ENCODE assay signal across 20 cellular contexts in the genomic region with DNA sequence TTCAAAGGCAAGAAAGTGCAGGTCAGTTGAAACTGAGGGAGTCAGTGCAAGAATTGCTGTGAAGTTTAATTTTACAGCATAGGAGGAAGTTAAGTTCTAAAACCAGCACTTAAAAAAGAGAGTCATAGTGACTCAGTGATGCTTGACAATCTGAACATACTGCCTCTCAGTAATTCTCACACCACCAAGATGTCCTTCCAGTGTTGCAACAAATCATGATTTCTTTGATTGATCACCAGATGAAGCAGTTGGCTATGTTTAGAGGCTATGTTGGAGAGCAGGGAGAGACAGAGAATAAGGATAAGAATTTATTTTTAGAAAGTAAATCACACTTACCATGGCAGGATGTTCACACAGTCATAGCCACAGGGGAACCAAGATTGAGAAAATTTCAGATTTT. TPM values are rescaled to one million over a fixed set of nuclear protein-coding genes. Genes with fewer than 3 reads are reported as not detected.
DNase-seq lines count a peak whose midpoint lies in the region; ATAC-seq, FAIRE-seq and TF ChIP-seq lines count a peak whose summit lies in the region.
"Had no signal": no experiment of that assay in that cellular context is flagged by ENCODE, and none has a peak within 500 bp of the region (broad histone marks: within the 10 kb centered on the region; RNA-seq: fewer than 3 reads in every experiment).

No MANE protein-coding gene starts in this region.

- no TSS peak for BruUV-seq in Caco-2 (replicated peaks; lab: Mats Ljungman, UMichigan)

- CTCF ChIA-PET in Caco-2 (lab: Charles Lee): no interaction called here

- H3K4me3 ChIP-seq in BLaER1 treated with 17β-estradiol and CSF1 and Interleukin-3, amounts not matched to agents 10 nM and 100 nM: no peak overlapping the region
- H3K4me3 ChIP-seq in Caco-2 (ENCODE audit: low read depth, low read length): no peak overlapping the region
- H3K4me3 ChIP-seq in effector memory CD4-positive, alpha-beta T cell (ENCODE audit: insufficient read depth, low read depth, low read length, poor library complexity, severe bottlenecking): no peak overlapping the region
- H3K4me3 ChIP-seq: suprapubic skin had no signal

- POLR2A ChIA-PET in Caco-2 (lab: Charles Lee): no interaction called here

- no peak overlapping the region for H3K9ac ChIP-seq in BLaER1 treated with 17β-estradiol and CSF1 and Interleukin-3, amounts not matched to agents 10 nM and 100 nM

- peaks cover 0 to under 1% (median 0%) of the 10 kb centered on the region in 11 experiments; a peak in 1 of 22 replicates for H4K20me1 ChIP-seq in BLaER1 treated with 17β-estradiol and CSF1 and Interleukin-3, amounts not matched to agents 10 nM and 100 nM

- H3K36me3 Mint-ChIP-seq in T-helper 17 cell (ENCODE audit: low read depth): peaks cover 2% of the 10 kb centered on the region
- H3K36me3 Mint-ChIP-seq in memory B cell: no peaks in the 10 kb centered on the region
- H3K36me3 Mint-ChIP-seq in Caco-2 (ENCODE audit: insufficient read depth, unreplicated experiment): peaks cover 25% of the 10 kb centered on the region
- H3K36me3 Mint-ChIP-seq: mesothelial cell of epicardium had no signal

- no peak for DNase-seq in GM19239 (ENCODE audit: insufficient read length, low spot score)
- no peak for DNase-seq in T-helper 17 cell
- no peak for DNase-seq in memory B cell (ENCODE audit: low spot score in 2 of 2)
- no peak for DNase-seq in midbrain (lab: John Stamatoyannopoulos, UW)
- no peak for DNase-seq in SKM-1 (lab: John Stamatoyannopoulos, UW; ENCODE audit: unreplicated experiment)
- no peak for DNase-seq in Caco-2
- DNase-seq in effector memory CD4-positive, alpha-beta T cell: no peak
- DNase-seq: activated CD8-positive, alpha-beta T cell treated with anti-CD3 and anti-CD28 coated beads, Interleukin-2, amount 10 ng/mL, durations not matched to agents 7 days and 5 days; anterior cingulate cortex; DND-41; H9; Karpas-422; NCI-H1930; NCI-H748 treated with DMSO at 0.1 percent for 48 hours; T1000 had no signal

- H3K27ac ChIP-seq in BLaER1 treated with 17β-estradiol and CSF1 and Interleukin-3, amounts not matched to agents 10 nM and 100 nM: peak overlapping the region in 1 of 11 experiments; percentile 30; a peak in 2 of 22 replicates
- H3K27ac ChIP-seq in effector memory CD4-positive, alpha-beta T cell (ENCODE audit: insufficient read depth, low read length, poor library complexity, severe bottlenecking): no peak overlapping the region
- H3K27ac ChIP-seq: suprapubic skin had no signal

- H3K4me2 ChIP-seq in BLaER1 treated with 17β-estradiol and CSF1 and Interleukin-3, amounts not matched to agents 10 nM and 100 nM: peak overlapping the region; percentile 11 to 55 (median 42); a peak in 21 of 22 replicates

- H3K4me1 Mint-ChIP-seq in T-helper 17 cell: peaks cover 10% of the 10 kb centered on the region
- peaks cover 15% of the 10 kb centered on the region for H3K4me1 Mint-ChIP-seq in memory B cell
- peaks cover 22% of the 10 kb centered on the region for H3K4me1 Mint-ChIP-seq in Caco-2 (ENCODE audit: low read depth, unreplicated experiment)

- no peak for ATAC-seq in T-helper 17 cell
- ATAC-seq in memory B cell (ENCODE audit: low read depth): peak; percentile 52
- ATAC-seq: activated CD8-positive, alpha-beta T cell treated with anti-CD3 and anti-CD28 coated beads, Interleukin-2, amount 10 ng/mL, durations not matched to agents 7 days and 5 days; Right ventricle myocardium inferior had no signal

- H3K9me3 ChIP-seq in BLaER1 treated with 17β-estradiol and CSF1 and Interleukin-3, amounts not matched to agents 10 nM and 100 nM (replicated peaks in 1 of 11): peaks cover 0 to 16% (median 5%) of the 10 kb centered on the region in 11 experiments; a peak in 11 of 22 replicates
- H3K9me3 ChIP-seq in T-helper 17 cell (ENCODE audit: control insufficient read depth, low read length, poor library complexity, severe bottlenecking) (no peaks in the 10 kb centered on the region), Caco-2 (no peaks in the 10 kb centered on the region)
- no peaks in the 10 kb centered on the region for H3K9me3 ChIP-seq in effector memory CD4-positive, alpha-beta T cell (ENCODE audit: control insufficient read depth, low read length)
- H3K9me3 ChIP-seq: suprapubic skin had no signal

- no peaks in the 10 kb centered on the region for H3K36me3 ChIP-seq in BLaER1 treated with 17β-estradiol and CSF1 and Interleukin-3, amounts not matched to agents 10 nM and 100 nM
- peaks cover 2% of the 10 kb centered on the region; the same call in 1 of the 2 replicates for H3K36me3 ChIP-seq in Caco-2 (ENCODE audit: control insufficient read depth, insufficient read depth, low read length)
- no peaks in the 10 kb centered on the region for H3K36me3 ChIP-seq in effector memory CD4-positive, alpha-beta T cell (ENCODE audit: control insufficient read depth, insufficient read depth, low read length)
- H3K36me3 ChIP-seq: suprapubic skin had no signal

- peaks cover 15 to 31% (median 22%) of the 10 kb centered on the region in 10 experiments for H3K4me1 ChIP-seq in BLaER1 treated with 17β-estradiol and CSF1 and Interleukin-3, amounts not matched to agents 10 nM and 100 nM
- H3K4me1 ChIP-seq in Caco-2: peaks cover 21% of the 10 kb centered on the region
- no peaks in the 10 kb centered on the region for H3K4me1 ChIP-seq in effector memory CD4-positive, alpha-beta T cell (ENCODE audit: control insufficient read depth, insufficient read depth, low read length, poor library complexity, severe bottlenecking)

- H3K27me3 Mint-ChIP-seq in T-helper 17 cell: peaks cover 6% of the 10 kb centered on the region
- H3K27me3 Mint-ChIP-seq in memory B cell: peaks cover 2% of the 10 kb centered on the region
- H3K27me3 Mint-ChIP-seq in Caco-2 (ENCODE audit: insufficient read depth, unreplicated experiment): no peaks in the 10 kb centered on the region

- H3K27me3 ChIP-seq in BLaER1 treated with 17β-estradiol and CSF1 and Interleukin-3, amounts not matched to agents 10 nM and 100 nM: peaks cover 0 to 26% (median 18%) of the 10 kb centered on the region in 11 experiments; a peak in 20 of 22 replicates
- H3K27me3 ChIP-seq in Caco-2 (replicated peaks; ENCODE audit: control insufficient read depth, insufficient read depth, low read length): no peaks in the 10 kb centered on the region
- H3K27me3 ChIP-seq in effector memory CD4-positive, alpha-beta T cell (replicated peaks; ENCODE audit: control insufficient read depth, insufficient read depth, low read length, poor library complexity, severe bottlenecking): no peaks in the 10 kb centered on the region
- H3K27me3 ChIP-seq: suprapubic skin had no signal

- TF ChIP-seq CTCF in Caco-2 (IDR thresholded peaks at IDR 0.05; ENCODE audit: insufficient read depth in 1 of 2, low read depth in 1 of 2, low read length in 1 of 2, severe bottlenecking in 1 of 2, unreplicated experiment in 1 of 2): no peak

- H3K9me3 Mint-ChIP-seq in memory B cell: peaks cover 2% of the 10 kb centered on the region
- H3K9me3 Mint-ChIP-seq in Caco-2 (ENCODE audit: unreplicated experiment): no peaks in the 10 kb centered on the region
- H3K9me3 Mint-ChIP-seq: H9, mesothelial cell of epicardium had no signal

- peak; percentile 35 for FAIRE-seq in GM19239 (lab: Jason Lieb, UNC)

- H3K27ac Mint-ChIP-seq in T-helper 17 cell (peak overlapping the region; percentile 29), memory B cell (no peak overlapping the region), Caco-2 (ENCODE audit: unreplicated experiment) (no peak overlapping the region)
- H3K27ac Mint-ChIP-seq: activated CD8-positive, alpha-beta T cell treated with anti-CD3 and anti-CD28 coated beads, Interleukin-2, amount 10 ng/mL, durations not matched to agents 7 days and 5 days; dendritic cell treated with granulocyte-macrophage colony-stimulating factor and Interleukin-4, amounts not matched to agents 40 ng/mL and 50 ng/mL, for 4 days; H9; mesothelial cell of epicardium had no signal

- H3K4me3 Mint-ChIP-seq in T-helper 17 cell: no peak overlapping the region
- no peak overlapping the region for H3K4me3 Mint-ChIP-seq in memory B cell
- no peak overlapping the region for H3K4me3 Mint-ChIP-seq in Caco-2 (ENCODE audit: unreplicated experiment)
- H3K4me3 Mint-ChIP-seq: activated CD8-positive, alpha-beta T cell treated with anti-CD3 and anti-CD28 coated beads, Interleukin-2, amount 10 ng/mL, durations not matched to agents 7 days and 5 days; dendritic cell treated with granulocyte-macrophage colony-stimulating factor and Interleukin-4, amounts not matched to agents 40 ng/mL and 50 ng/mL, for 4 days; H9; mesothelial cell of epicardium had no signal

- intact Hi-C loops in Caco-2 (cut with micrococcal nuclease; ENCODE audit: unreplicated experiment): no loop called here

RNA-seq across cellular contexts. Expression of a gene that starts 13.2 kb away (rescaled TPM):
- total RNA-seq in T-helper 17 cell (1 to 10 TPM; 4.3 to 9.5 TPM), Caco-2 (2022) (62.0 and 62.3 TPM in 2 replicates)
